1 cellular context compared by ENCODE assay signal in the genomic region with DNA sequence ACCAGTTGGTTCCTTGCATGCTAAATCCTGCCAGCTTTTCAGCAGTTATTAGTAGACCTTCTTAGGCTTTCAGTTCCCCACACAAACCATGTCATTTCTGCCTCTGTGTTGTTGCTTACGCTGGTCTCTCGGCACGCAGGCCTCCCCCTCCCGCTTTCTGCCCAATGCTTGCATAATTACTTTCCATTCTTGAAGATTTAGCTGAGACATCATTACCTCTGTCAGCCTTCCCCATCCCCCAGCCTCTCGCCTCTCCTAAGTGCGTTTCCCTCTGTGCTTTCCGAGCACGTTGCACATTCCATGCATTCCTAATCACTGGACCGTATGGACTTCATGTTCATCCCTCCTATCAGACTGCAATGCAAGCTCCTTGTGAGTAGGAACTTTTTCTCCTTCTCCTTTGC.
TF ChIP-seq lines count a peak whose summit lies in the region.

No MANE protein-coding gene starts in this region.

TF ChIP-seq in H1, 55 proteins besides CTCF, POLR2A, EP300 and RAD21 (continued from another document):
- TF ChIP-seq SP1 (IDR thresholded peaks at IDR 0.05; ENCODE audit: low read depth, low read length) (peak; percentile 61; the same call in 1 of the 2 replicates), CEBPB (IDR thresholded peaks at IDR 0.05; ENCODE audit: low read depth, low read length) (no peak), POLR2AphosphoS5 (IDR thresholded peaks at IDR 0.05; ENCODE audit: low read depth, low read length) (no peak), RBBP5 (IDR thresholded peaks at IDR 0.05; ENCODE audit: borderline replicate concordance, low read depth, low read length) (peak; percentile 53; the same call in 1 of the 2 replicates), TAF1 (IDR thresholded peaks at IDR 0.05; ENCODE audit: low read depth, low read length) (no peak), RNF2 (IDR thresholded peaks at IDR 0.05; ENCODE audit: borderline replicate concordance, low read depth, low read length, missing control alignments, poor library complexity, severe bottlenecking) (no peak), SIRT6 (IDR thresholded peaks at IDR 0.05; ENCODE audit: low read length) (no peak), BCL11A (IDR thresholded peaks at IDR 0.05; ENCODE audit: low read depth in 2 of 2, low read length in 2 of 2) (no peak), ASH2L (IDR thresholded peaks at IDR 0.05; ENCODE audit: low read length) (peak; percentile 75), CTBP2 (IDR thresholded peaks at IDR 0.05; ENCODE audit: borderline replicate concordance, insufficient read depth, insufficient read length, low read length) (no peak), SP4 (IDR thresholded peaks at IDR 0.05; ENCODE audit: low read length) (no peak), BACH1 (IDR thresholded peaks at IDR 0.05; ENCODE audit: low read length) (peak; percentile 29; the same call in 1 of the 2 replicates), HDAC6 (IDR thresholded peaks at IDR 0.05; ENCODE audit: low read depth, low read length) (no peak)
- TF ChIP-seq, protein P1, sequence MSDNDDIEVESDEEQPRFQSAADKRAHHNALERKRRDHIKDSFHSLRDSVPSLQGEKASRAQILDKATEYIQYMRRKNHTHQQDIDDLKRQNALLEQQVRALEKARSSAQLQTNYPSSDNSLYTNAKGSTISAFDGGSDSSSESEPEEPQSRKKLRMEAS (IDR thresholded peaks at IDR 0.05), result peak; percentile 22; the same call in 1 of the 2 replicates
- TF ChIP-seq, protein P2, sequence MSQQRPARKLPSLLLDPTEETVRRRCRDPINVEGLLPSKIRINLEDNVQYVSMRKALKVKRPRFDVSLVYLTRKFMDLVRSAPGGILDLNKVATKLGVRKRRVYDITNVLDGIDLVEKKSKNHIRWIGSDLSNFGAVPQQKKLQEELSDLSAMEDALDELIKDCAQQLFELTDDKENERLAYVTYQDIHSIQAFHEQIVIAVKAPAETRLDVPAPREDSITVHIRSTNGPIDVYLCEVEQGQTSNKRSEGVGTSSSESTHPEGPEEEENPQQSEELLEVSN (IDR thresholded peaks at IDR 0.05), result no peak
- TF ChIP-seq, protein P3, sequence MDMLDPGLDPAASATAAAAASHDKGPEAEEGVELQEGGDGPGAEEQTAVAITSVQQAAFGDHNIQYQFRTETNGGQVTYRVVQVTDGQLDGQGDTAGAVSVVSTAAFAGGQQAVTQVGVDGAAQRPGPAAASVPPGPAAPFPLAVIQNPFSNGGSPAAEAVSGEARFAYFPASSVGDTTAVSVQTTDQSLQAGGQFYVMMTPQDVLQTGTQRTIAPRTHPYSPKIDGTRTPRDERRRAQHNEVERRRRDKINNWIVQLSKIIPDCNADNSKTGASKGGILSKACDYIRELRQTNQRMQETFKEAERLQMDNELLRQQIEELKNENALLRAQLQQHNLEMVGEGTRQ (IDR thresholded peaks at IDR 0.05; ENCODE audit: low read length), result no peak
